Comparison of ENCODE assay signal across 9 cellular contexts in the genomic region with DNA sequence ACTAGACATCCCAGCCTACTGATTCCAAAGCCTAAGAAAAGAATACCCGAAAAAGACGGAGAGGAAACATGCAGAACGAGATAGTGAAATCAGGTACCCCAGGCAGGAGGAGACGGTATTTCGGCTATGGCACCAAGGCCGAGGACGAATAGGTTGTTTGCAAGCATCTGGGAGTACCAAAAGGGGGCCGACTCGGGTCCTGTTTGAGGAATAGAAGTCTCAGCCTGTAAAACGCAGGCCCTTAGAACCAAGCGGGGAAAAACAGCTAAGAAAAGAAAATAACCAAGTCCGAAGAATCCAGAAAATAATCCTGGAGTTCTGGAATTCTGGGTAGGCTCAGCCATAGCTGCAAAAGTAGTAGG. TPM values are rescaled to one million over a fixed set of nuclear protein-coding genes. Genes with fewer than 3 reads are reported as not detected.
DNase-seq lines count a peak whose midpoint lies in the region; ATAC-seq and FAIRE-seq lines count a peak whose summit lies in the region.
"Had no signal": no experiment of that assay in that cellular context is flagged by ENCODE, and none has a peak within 500 bp of the region (broad histone marks: within the 10 kb centered on the region; RNA-seq: fewer than 3 reads in every experiment).

No MANE protein-coding gene starts in this region.

- no peak overlapping the region for H2BK12ac ChIP-seq in neuronal stem cell (ENCODE audit: low read length)

- no peak overlapping the region for H3K23ac ChIP-seq in neuronal stem cell (ENCODE audit: low read depth, low read length, poor library complexity)

- peak overlapping the region; percentile 96 for H3K4me2 ChIP-seq in neuronal stem cell (ENCODE audit: insufficient read depth, low read length, poor library complexity, severe bottlenecking)

- H4K8ac ChIP-seq in neuronal stem cell (ENCODE audit: low read depth, low read length): no peak overlapping the region

- H3K27me3 ChIP-seq in endocrine pancreas (ENCODE audit: control insufficient read depth, insufficient read depth, low read length): no peaks in the 10 kb centered on the region
- no peaks in the 10 kb centered on the region for H3K27me3 ChIP-seq in neuronal stem cell (ENCODE audit: control insufficient read depth in 3 of 3, insufficient read depth in 3 of 3, low read depth in 1 of 3, low read length in 3 of 3)

- H3K9me3 Mint-ChIP-seq in T-cell: no peaks in the 10 kb centered on the region

- DNase-seq in DMS 273 (lab: John Stamatoyannopoulos, UW; ENCODE audit: unreplicated experiment): peak; percentile 58
- DNase-seq in DMS 273 treated with DMSO at 0.1 percent for 48 hours (lab: John Stamatoyannopoulos, UW): no peak
- peak in 30 of 34 experiments; percentile 9 to 57 (median 42) for DNase-seq in T-cell
- DNase-seq in neuronal stem cell (ENCODE audit: low spot score): no peak
- DNase-seq in SHP77 treated with DMSO at 0.1 percent for 48 hours (lab: John Stamatoyannopoulos, UW): no peak
- DNase-seq in HTR-8/SVneo (ENCODE audit: insufficient read length, low spot score): no peak

- H3K27ac Mint-ChIP-seq in T-cell: peak overlapping the region; percentile 97

- peak overlapping the region; percentile 92 for H2AFZ ChIP-seq in neuronal stem cell (ENCODE audit: low read length)

- no peak overlapping the region for H2BK15ac ChIP-seq in neuronal stem cell (ENCODE audit: low read length)

- no peak overlapping the region for H2BK5ac ChIP-seq in neuronal stem cell (ENCODE audit: low read length)

- H3K14ac ChIP-seq in neuronal stem cell (ENCODE audit: low read length): no peak overlapping the region

- no peak overlapping the region for H3K4ac ChIP-seq in neuronal stem cell (ENCODE audit: low read length)

- H3K4me3 ChIP-seq in endocrine pancreas (ENCODE audit: control insufficient read depth, insufficient read depth, low read length): peak overlapping the region; percentile 87
- peak overlapping the region; percentile 76 to 88 for H3K4me3 ChIP-seq in neuronal stem cell (ENCODE audit: low read length in 2 of 2)

- no CpG with 5 or more reads among the region's 12 CpGs for WGBS in neuronal stem cell (ENCODE audit: extremely low coverage in 2 of 2, insufficient read length in 2 of 2, insufficient replicate concordance in 1 of 2), 2 donors

- no peak for FAIRE-seq in HTR-8/SVneo (lab: Jason Lieb, UNC)
- FAIRE-seq: A204.1 had no signal

- no peak overlapping the region for H2BK120ac ChIP-seq in neuronal stem cell (ENCODE audit: low read depth, low read length)

- H3K4me1 Mint-ChIP-seq in T-cell: peaks cover 35 to 52% (median 42%) of the 10 kb centered on the region in 3 donors

- H3K4me1 ChIP-seq in endocrine pancreas (ENCODE audit: control insufficient read depth, insufficient read depth, low read length): peaks cover 8% of the 10 kb centered on the region
- peaks cover 3 to 11% of the 10 kb centered on the region in 2 donors for H3K4me1 ChIP-seq in neuronal stem cell (ENCODE audit: control insufficient read depth in 2 of 2, insufficient read depth in 1 of 2, low read depth in 1 of 2, low read length in 2 of 2)

- H3K27ac ChIP-seq in neuronal stem cell (replicated peaks; ENCODE audit: low read length): no peak overlapping the region

- POLR2A ChIA-PET in T-cell (lab: Charles Lee): interaction anchor here in 1 of 2 donors (1.8 kb wide), 1 partner anchor 57 kb away, joined by 17 read pairs; a partner anchor contains a TSS

- no peak overlapping the region for H2AK5ac ChIP-seq in neuronal stem cell (ENCODE audit: low read depth, low read length)

- no peak overlapping the region for H3K18ac ChIP-seq in neuronal stem cell (ENCODE audit: low read length)

- CTCF ChIA-PET in T-cell (lab: Charles Lee): interaction anchor here in 1 of 2 donors (1.8 to 3.0 kb wide), 4 partner anchors 9 to 138 kb away, joined by 6 to 13 read pairs (median 12); a partner anchor contains a TSS

- no peak for ATAC-seq in T-cell (replicated peaks in 1 of 4)
- ATAC-seq in GM21576 (IDR thresholded peaks at IDR 0.05; ENCODE audit: unreplicated experiment): no peak

- no peaks in the 10 kb centered on the region for H3K27me3 Mint-ChIP-seq in T-cell

- H3K36me3 ChIP-seq in endocrine pancreas (ENCODE audit: control insufficient read depth, insufficient read depth, low read length) (peaks cover 11% of the 10 kb centered on the region), neuronal stem cell (replicated peaks in 1 of 2; ENCODE audit: control insufficient read depth in 2 of 2, insufficient read depth in 2 of 2, low read length in 2 of 2) (peaks cover 27 to 39% of the 10 kb centered on the region in 2 donors)

- peak overlapping the region; percentile 91 to 97 (median 95) for H3K4me3 Mint-ChIP-seq in T-cell

- H4K91ac ChIP-seq in neuronal stem cell (ENCODE audit: low read depth, low read length, poor library complexity): no peak overlapping the region

- H3K79me1 ChIP-seq in neuronal stem cell (ENCODE audit: low read depth, low read length): peaks cover 1% of the 10 kb centered on the region

- H3K9me3 ChIP-seq in endocrine pancreas (ENCODE audit: control insufficient read depth, low read length): no peaks in the 10 kb centered on the region
- no peaks in the 10 kb centered on the region for H3K9me3 ChIP-seq in neuronal stem cell (replicated peaks in 1 of 2; ENCODE audit: control insufficient read depth in 2 of 2, insufficient read depth in 1 of 2, low read depth in 1 of 2, low read length in 2 of 2)

- peaks cover 40% of the 10 kb centered on the region for H3K36me3 Mint-ChIP-seq in T-cell

- peak overlapping the region; percentile 98 for H3K9ac ChIP-seq in endocrine pancreas (ENCODE audit: control insufficient read depth, insufficient read depth, low read length)
- peak overlapping the region; percentile 78 for H3K9ac ChIP-seq in neuronal stem cell (ENCODE audit: low read depth, low read length, poor library complexity)

RNA-seq across cellular contexts. Expression of a gene that starts 0.5 kb away (rescaled TPM):
- total RNA-seq in T-cell: 10 to 100 TPM; 40.5 to 57.1 (median 42.8) TPM
- polyA plus RNA-seq in neuronal stem cell (2013, experiment 1 of 2): 40.3 TPM
- polyA plus RNA-seq in neuronal stem cell (2013, experiment 2 of 2): 40.1 TPM

RNA-seq across cellular contexts. Expression of a gene that starts 29.3 kb away (rescaled TPM):
- 10 to 100 TPM; 67.1 to 80.4 (median 71.5) TPM for total RNA-seq in T-cell
- polyA plus RNA-seq in neuronal stem cell (2013, experiment 1 of 2): 36.3 TPM
- 37.9 TPM for polyA plus RNA-seq in neuronal stem cell (2013, experiment 2 of 2)

RNA-seq across cellular contexts. Expression of a gene that starts 56.7 kb away (rescaled TPM):
- total RNA-seq in T-cell: 100 to 1,000 TPM in 2 of 5 donors, 10 to 100 TPM in 3; 71.9 to 105 (median 99.1) TPM
- 29.5 TPM for polyA plus RNA-seq in neuronal stem cell (2013, experiment 1 of 2)
- polyA plus RNA-seq in neuronal stem cell (2013, experiment 2 of 2): 29.5 TPM

Comparison
In these comparisons a context has a peak if more than half of its experiments do, and no peak if none do; other contexts are left out.
1. DNase-seq: peak in DMS 273 (single experiment) and T-cell (30 of 34); none in DMS 273 treated with DMSO at 0.1 percent for 48 hours (single experiment), neuronal stem cell (single experiment), SHP77 treated with DMSO at 0.1 percent for 48 hours (single experiment) and HTR-8/SVneo (single experiment).